ENCODE assay signal across 9 cellular contexts in the genomic region with DNA sequence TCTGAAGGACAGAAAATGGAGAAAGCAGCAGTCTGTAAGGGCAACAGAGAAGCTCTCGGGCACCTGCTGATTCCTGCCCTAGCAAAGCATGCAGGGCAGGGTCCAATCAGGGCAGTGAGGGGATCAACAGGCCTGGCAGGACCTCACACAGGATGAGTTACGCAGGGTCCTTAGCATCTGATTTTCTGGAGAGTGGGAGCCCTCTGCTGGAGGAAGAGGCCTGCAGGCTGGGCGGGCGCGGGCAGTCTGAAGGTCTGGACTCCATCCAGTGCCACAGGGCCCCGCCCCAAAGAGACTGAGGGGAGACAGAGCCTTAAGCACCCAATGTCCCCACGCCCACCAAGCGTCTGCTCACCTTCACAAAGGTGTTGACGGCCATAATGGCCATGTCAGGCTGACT. TPM values are rescaled to one million over a fixed set of nuclear protein-coding genes. Genes with fewer than 3 reads are reported as not detected.
A peak's percentile ranks its signal among the peaks of the same experiment; 100 is the strongest.
DNase-seq lines count a peak whose midpoint lies in the region; ATAC-seq and TF ChIP-seq lines count a peak whose summit lies in the region.
"Had no signal": no experiment of that assay in that cellular context is flagged by ENCODE, and none has a peak within 500 bp of the region (broad histone marks: within the 10 kb centered on the region; RNA-seq: fewer than 3 reads in every experiment).

No MANE protein-coding gene starts in this region.

- 25 to 32% (median 27%) methylated on average over 9 of the region's 9 CpGs for WGBS in heart left ventricle, 4 donors
- WGBS in smooth muscle cell (ENCODE audit: low lambda C conversion rate): 48% methylated on average over 8 of the region's 9 CpGs

- DNase-seq in NCI-H2196 (lab: John Stamatoyannopoulos, UW; ENCODE audit: unreplicated experiment) (peak; percentile 20), NCI-H2196 treated with DMSO at 0.1 percent for 48 hours (lab: John Stamatoyannopoulos, UW; ENCODE audit: unreplicated experiment) (no peak), WERI-Rb-1 (peak; percentile 88), heart left ventricle (peak; percentile 53 to 75 (median 69)), smooth muscle cell (lab: John Stamatoyannopoulos, UW; ENCODE audit: unreplicated experiment) (no peak)
- DNase-seq: CD4-positive, CD25-positive, alpha-beta regulatory T cell had no signal

- peak; percentile 94 for TF ChIP-seq CTCF in WERI-Rb-1 (IDR thresholded peaks at IDR 0.05; ENCODE audit: low read depth, low read length)
- peak; percentile 46 to 78 (median 66) for TF ChIP-seq CTCF in heart left ventricle (IDR thresholded peaks at IDR 0.05)
- TF ChIP-seq CTCF in smooth muscle cell (IDR thresholded peaks at IDR 0.05; ENCODE audit: borderline replicate concordance, insufficient read depth, poor library complexity, severe bottlenecking): peak; percentile 37

- no peak overlapping the region for H3K9ac ChIP-seq in smooth muscle cell (ENCODE audit: low read depth)

- ATAC-seq in heart left ventricle (peak; percentile 77 to 88 (median 86)), HG03442 (IDR thresholded peaks at IDR 0.05; ENCODE audit: unreplicated experiment) (no peak), GM19035 (IDR thresholded peaks at IDR 0.05; ENCODE audit: unreplicated experiment) (no peak), GM21367 (IDR thresholded peaks at IDR 0.05; ENCODE audit: unreplicated experiment) (no peak)

- H3K4me1 ChIP-seq in heart left ventricle (peaks cover 0 to 23% (median 7%) of the 10 kb centered on the region in 12 donors), smooth muscle cell (ENCODE audit: low read depth) (peaks cover 4% of the 10 kb centered on the region)

- TF ChIP-seq POLR2A in heart left ventricle (IDR thresholded peaks at IDR 0.05): no peak

- H4K20me1 ChIP-seq in smooth muscle cell (ENCODE audit: low read depth): no peaks in the 10 kb centered on the region

- H3F3A ChIP-seq in smooth muscle cell (ENCODE audit: low read depth): no peaks in the 10 kb centered on the region

- intact Hi-C loops in heart left ventricle (cut with DNase I): loop anchor here in 8 of 10 donors (1.0 to 5.0 kb wide), 4 partner anchors 52 to 57 kb away; a partner anchor contains a TSS

- H2AFZ ChIP-seq in smooth muscle cell (ENCODE audit: low read depth): no peak overlapping the region

- H3K27ac ChIP-seq in WERI-Rb-1: no peak overlapping the region
- H3K27ac ChIP-seq in heart left ventricle: no peak overlapping the region
- H3K27ac ChIP-seq in smooth muscle cell (ENCODE audit: low read depth): no peak overlapping the region

- peaks cover 28% of the 10 kb centered on the region for H3K36me3 ChIP-seq in WERI-Rb-1
- H3K36me3 ChIP-seq in heart left ventricle: peaks cover 0 to 72% (median 48%) of the 10 kb centered on the region in 9 donors
- H3K36me3 ChIP-seq in smooth muscle cell (ENCODE audit: low read depth): no peaks in the 10 kb centered on the region

- no peaks in the 10 kb centered on the region for H3K9me3 ChIP-seq in WERI-Rb-1 (ENCODE audit: severe bottlenecking)
- no peaks in the 10 kb centered on the region for H3K9me3 ChIP-seq in heart left ventricle
- H3K9me3 ChIP-seq in smooth muscle cell (replicated peaks; ENCODE audit: low read depth): no peaks in the 10 kb centered on the region

- no peaks in the 10 kb centered on the region for H3K79me2 ChIP-seq in smooth muscle cell (ENCODE audit: low read depth)

- H3K4me2 ChIP-seq in smooth muscle cell: no peak overlapping the region

- no peaks in the 10 kb centered on the region for H3K27me3 ChIP-seq in WERI-Rb-1 (ENCODE audit: insufficient read depth, low read depth, severe bottlenecking)
- no peaks in the 10 kb centered on the region for H3K27me3 ChIP-seq in heart left ventricle
- no peaks in the 10 kb centered on the region for H3K27me3 ChIP-seq in smooth muscle cell (ENCODE audit: low read depth)

- H3K4me3 ChIP-seq in WERI-Rb-1 (ENCODE audit: low read depth, low read length): no peak overlapping the region
- no peak overlapping the region for H3K4me3 ChIP-seq in heart left ventricle
- H3K4me3 ChIP-seq in smooth muscle cell: no peak overlapping the region

RNA-seq across cellular contexts. Expression of a gene that starts 28.9 kb away (rescaled TPM):
- total RNA-seq in heart left ventricle (10 to 100 TPM; 30.3 to 74.8 (median 33.8) TPM), smooth muscle cell (25.9 and 30.3 TPM in 2 replicates)
- polyA plus RNA-seq in heart left ventricle (10 to 100 TPM; 18.1 to 43.4 TPM), smooth muscle cell (37.1 and 38.5 TPM in 2 replicates)

RNA-seq across cellular contexts. Expression of a gene that starts 44.0 kb away (rescaled TPM):
- total RNA-seq in heart left ventricle: 1 to 10 TPM in 5 of 9 donors, under 1 TPM in 4; 0.29 to 5.8 (median 1.3) TPM
- polyA plus RNA-seq in heart left ventricle: 1 to 10 TPM in 1 of 2 donors, under 1 TPM in 1; 0.95 to 1.1 TPM
- not detected in 2 replicates for total RNA-seq in smooth muscle cell
- not detected in 2 replicates for polyA plus RNA-seq in smooth muscle cell
- total RNA-seq: CD4-positive, CD25-positive, alpha-beta regulatory T cell had no signal
- polyA plus RNA-seq: CD4-positive, CD25-positive, alpha-beta regulatory T cell had no signal

RNA-seq across cellular contexts. Expression of a gene that starts 53.0 kb away (rescaled TPM):
- total RNA-seq in heart left ventricle (10 to 100 TPM; 12.0 to 46.6 (median 16.8) TPM), smooth muscle cell (7.8 TPM in 2 replicates)
- polyA plus RNA-seq in heart left ventricle (10 to 100 TPM; 18.0 to 48.3 TPM), smooth muscle cell (31.7 and 35.8 TPM in 2 replicates)

Comparison
In these comparisons a context has a peak if more than half of its experiments do, and no peak if none do; other contexts are left out.
1. DNase-seq: peak in NCI-H2196 (single experiment), WERI-Rb-1 (single experiment) and heart left ventricle (5 of 5); none in NCI-H2196 treated with DMSO at 0.1 percent for 48 hours (single experiment) and smooth muscle cell (single experiment).
2. CTCF ChIP-seq: peak in every context shown above with its lines; median percentile 94 in WERI-Rb-1; 66 in heart left ventricle; 37 in smooth muscle cell.
3. ATAC-seq: peak in heart left ventricle (4 of 4); none in HG03442 (single experiment), GM19035 (single experiment) and GM21367 (single experiment).